Comparison of ENCODE assay signal across 13 cellular contexts in the genomic region with DNA sequence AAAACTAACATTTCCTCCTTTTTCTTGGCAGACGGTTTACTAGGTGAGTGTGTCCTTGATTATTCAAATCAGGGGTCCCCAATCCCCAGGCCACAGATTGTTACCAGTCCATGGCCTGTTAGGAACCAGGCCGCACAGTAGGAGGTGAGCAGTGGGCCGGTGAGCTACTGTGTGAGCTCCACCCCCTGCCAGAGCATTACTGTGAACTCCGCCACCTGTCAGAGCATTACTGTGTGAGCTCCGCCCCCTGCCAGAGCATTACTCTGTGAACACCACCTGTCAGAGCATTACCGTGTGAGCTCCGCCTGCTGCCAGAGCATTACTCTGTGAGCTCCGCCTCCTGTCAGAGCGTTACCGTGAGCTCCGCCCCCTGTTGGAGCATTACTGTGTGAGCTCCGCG. TPM values are rescaled to one million over a fixed set of nuclear protein-coding genes. Genes with fewer than 3 reads are reported as not detected.
DNase-seq lines count a peak whose midpoint lies in the region; ATAC-seq and TF ChIP-seq lines count a peak whose summit lies in the region.
"Had no signal": no experiment of that assay in that cellular context is flagged by ENCODE, and none has a peak within 500 bp of the region (broad histone marks: within the 10 kb centered on the region; RNA-seq: fewer than 3 reads in every experiment).

No MANE protein-coding gene starts in this region.

- H3K27me3 ChIP-seq in heart left ventricle (no peaks in the 10 kb centered on the region), Peyer's patch (no peaks in the 10 kb centered on the region), smooth muscle cell (ENCODE audit: low read depth) (no peaks in the 10 kb centered on the region)
- H3K27me3 ChIP-seq: BE2C had no signal

- no peak for TF ChIP-seq CTCF in heart left ventricle (IDR thresholded peaks at IDR 0.05)
- no peak for TF ChIP-seq CTCF in Peyer's patch (IDR thresholded peaks at IDR 0.05)
- TF ChIP-seq CTCF in smooth muscle cell (IDR thresholded peaks at IDR 0.05; ENCODE audit: borderline replicate concordance, insufficient read depth, poor library complexity, severe bottlenecking) = no peak

- peak in 3 of 4 donors; percentile 37 to 52 (median 50) for ATAC-seq in heart left ventricle
- peak; percentile 59 for ATAC-seq in left ventricle myocardium superior
- ATAC-seq: A549 had no signal

- H3K9ac ChIP-seq in smooth muscle cell (ENCODE audit: low read depth) = no peak overlapping the region

- H4K20me1 ChIP-seq in smooth muscle cell (ENCODE audit: low read depth) = no peaks in the 10 kb centered on the region

- TF ChIP-seq POLR2A in heart left ventricle (IDR thresholded peaks at IDR 0.05) = no peak
- TF ChIP-seq POLR2A in Peyer's patch (IDR thresholded peaks at IDR 0.05) = no peak

- H3K4me2 ChIP-seq in smooth muscle cell = no peak overlapping the region
- H3K4me2 ChIP-seq: A549 had no signal

- no peak for DNase-seq in heart left ventricle
- DNase-seq in cardiac septum (ENCODE audit: low spot score) = no peak
- no peak for DNase-seq in Peyer's patch
- no peak for DNase-seq in left ventricle myocardium superior
- DNase-seq in smooth muscle cell (lab: John Stamatoyannopoulos, UW; ENCODE audit: unreplicated experiment) = no peak
- DNase-seq in DMS79 (lab: John Stamatoyannopoulos, UW) = no peak
- DNase-seq: BE2C; Caco-2; CD8-positive, alpha-beta memory T cell; GF-D8; GOT3; H9 had no signal

- no peaks in the 10 kb centered on the region for H3K79me2 ChIP-seq in smooth muscle cell (ENCODE audit: low read depth)

- no peak overlapping the region for H2AFZ ChIP-seq in smooth muscle cell (ENCODE audit: low read depth)

- H3K36me3 ChIP-seq in heart left ventricle (peaks cover 0 to 60% (median 36%) of the 10 kb centered on the region in 9 donors), Peyer's patch (peaks cover 0 to 55% (median 0%) of the 10 kb centered on the region in 3 donors), smooth muscle cell (ENCODE audit: low read depth) (peaks cover 9% of the 10 kb centered on the region)

- H3K9me3 ChIP-seq in heart left ventricle (no peaks in the 10 kb centered on the region), Peyer's patch (no peaks in the 10 kb centered on the region), smooth muscle cell (replicated peaks; ENCODE audit: low read depth) (no peaks in the 10 kb centered on the region)
- H3K9me3 ChIP-seq: BE2C, Caco-2 had no signal

- H3K4me3 ChIP-seq in heart left ventricle = no peak overlapping the region
- H3K4me3 ChIP-seq in Peyer's patch = no peak overlapping the region
- H3K4me3 ChIP-seq in smooth muscle cell = no peak overlapping the region
- H3K4me3 ChIP-seq: A549 had no signal

- peak overlapping the region in 1 of 12 donors; percentile 18 for H3K27ac ChIP-seq in heart left ventricle
- H3K27ac ChIP-seq in Peyer's patch = peak overlapping the region in 3 of 4 donors; percentile 62 to 85 (median 72)
- no peak overlapping the region for H3K27ac ChIP-seq in smooth muscle cell (ENCODE audit: low read depth)
- H3K27ac ChIP-seq: A549 had no signal

- H3K4me1 ChIP-seq in heart left ventricle = peaks cover 0 to 4% (median 0%) of the 10 kb centered on the region in 12 donors
- H3K4me1 ChIP-seq in Peyer's patch = peaks cover 0 to 6% (median 0%) of the 10 kb centered on the region in 4 donors
- no peaks in the 10 kb centered on the region for H3K4me1 ChIP-seq in smooth muscle cell (ENCODE audit: low read depth)
- H3K4me1 ChIP-seq: A549, BE2C, Caco-2 had no signal

- 79 to 95% (median 93%) methylated on average over 13 of the region's 13 CpGs for WGBS in heart left ventricle, 4 donors
- 99% methylated on average over 13 of the region's 13 CpGs for WGBS in smooth muscle cell (ENCODE audit: low lambda C conversion rate)

- intact Hi-C loops in heart left ventricle (cut with DNase I) = no loop called here
- intact Hi-C loops in cardiac septum (cut with DNase I) = no loop called here
- intact Hi-C loops in left ventricle myocardium superior (cut with micrococcal nuclease) = no loop called here

- H3F3A ChIP-seq in smooth muscle cell (ENCODE audit: low read depth) = no peaks in the 10 kb centered on the region

RNA-seq across cellular contexts. Expression of gene PDCD6, which starts 14.3 kb away (rescaled TPM):
- total RNA-seq in heart left ventricle (10 to 100 TPM; 31.2 to 50.2 (median 38.6) TPM), cardiac septum (39.6 TPM), Peyer's patch (100 to 1,000 TPM in 2 of 4 donors, 10 to 100 TPM in 2; 75.9 to 114 (median 96.0) TPM), left ventricle myocardium superior (33.3 TPM), smooth muscle cell (96.2 and 142 TPM in 2 replicates)
- polyA plus RNA-seq in heart left ventricle (10 to 100 TPM; 46.2 to 89.1 TPM), smooth muscle cell (148 and 166 TPM in 2 replicates)

RNA-seq across cellular contexts. Expression of gene SDHA, which starts 39.0 kb away (rescaled TPM):
- total RNA-seq in heart left ventricle (100 to 1,000 TPM; 422 to 854 (median 727) TPM), cardiac septum (580 TPM), Peyer's patch (100 to 1,000 TPM in 3 of 4 donors, 10 to 100 TPM in 1; 94.9 to 253 (median 207) TPM), left ventricle myocardium superior (876 TPM), smooth muscle cell (59.7 and 68.7 TPM in 2 replicates)
- polyA plus RNA-seq in heart left ventricle (100 to 1,000 TPM; 276 to 861 TPM), smooth muscle cell (120 and 130 TPM in 2 replicates)

RNA-seq across cellular contexts. Expression of gene CCDC127, which starts 39.2 kb away (rescaled TPM):
- 10 to 100 TPM in 1 of 9 donors, 1 to 10 TPM in 8; 5.7 to 10.3 (median 7.5) TPM for total RNA-seq in heart left ventricle
- polyA plus RNA-seq in heart left ventricle = 1 to 10 TPM; 4.8 to 8.5 TPM
- total RNA-seq in cardiac septum = 9.6 TPM
- total RNA-seq in Peyer's patch = 1 to 10 TPM; 4.1 to 9.0 (median 7.2) TPM
- total RNA-seq in left ventricle myocardium superior = 7.7 TPM
- total RNA-seq in smooth muscle cell = 2.8 and 3.2 TPM in 2 replicates
- 8.6 and 9.0 TPM in 2 replicates for polyA plus RNA-seq in smooth muscle cell
